Comparison of ENCODE assay signal across 8 cellular contexts in the genomic region with DNA sequence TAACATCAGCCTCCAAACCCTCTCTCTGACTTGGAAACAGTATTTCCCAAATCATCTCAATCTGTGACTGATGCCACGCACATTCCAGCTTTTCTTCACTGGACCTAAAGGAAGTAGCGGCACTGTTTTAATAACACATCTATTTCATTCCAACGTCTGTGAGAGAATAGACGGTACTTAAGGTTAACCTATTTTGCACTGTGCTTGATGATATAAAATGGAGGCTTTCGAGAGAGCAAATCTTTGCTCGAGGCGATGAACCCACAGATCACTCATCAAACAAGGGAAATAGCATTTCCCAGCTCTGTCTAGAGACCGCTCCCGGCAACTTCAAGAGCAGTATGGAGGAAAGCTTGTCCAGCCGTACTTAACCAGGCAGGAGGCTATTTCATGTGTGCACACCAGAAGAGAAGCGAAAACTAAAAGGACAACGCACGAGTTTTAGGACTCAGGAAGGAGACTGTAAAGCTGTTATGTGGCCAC. TPM values are rescaled to one million over a fixed set of nuclear protein-coding genes. Genes with fewer than 3 reads are reported as not detected.
DNase-seq lines count a peak whose midpoint lies in the region; ATAC-seq and TF ChIP-seq lines count a peak whose summit lies in the region.

No MANE protein-coding gene starts in this region.

- WGBS in thyroid gland, 2 donors = 2 to 7% methylated on average over 13 of the region's 13 CpGs

- no peaks in the 10 kb centered on the region for H3K36me3 ChIP-seq in thyroid gland

- H3K9me3 ChIP-seq in thyroid gland = no peaks in the 10 kb centered on the region

- ATAC-seq in GM21515 (IDR thresholded peaks at IDR 0.05; ENCODE audit: unreplicated experiment) = no peak

- intact Hi-C loops in thyroid gland (cut with DNase I) = no loop called here

- H3K4me1 ChIP-seq in thyroid gland = peaks cover 0 to 11% of the 10 kb centered on the region in 2 donors

- DNase-seq in SIG-M5 treated with dmso at 0.1 percent for 504 hours (lab: John Stamatoyannopoulos, UW; ENCODE audit: unreplicated experiment) (peak; percentile 37), SIG-M5 (lab: John Stamatoyannopoulos, UW) (no peak), NCI-H82 (lab: John Stamatoyannopoulos, UW) (peak; percentile 78), caudate nucleus (lab: John Stamatoyannopoulos, UW) (peak in 29 of 61 donors; percentile 3 to 66 (median 24)), medulla oblongata (ENCODE audit: extremely low spot score) (peak; percentile 75), thyroid gland (peak; percentile 39 to 40), NCI-H2171 treated with DMSO at 0.1 percent for 48 hours (lab: John Stamatoyannopoulos, UW) (no peak)

- TF ChIP-seq CTCF in thyroid gland (IDR thresholded peaks at IDR 0.05) = no peak

- H3K27me3 ChIP-seq in thyroid gland = no peaks in the 10 kb centered on the region

- peak in 1 of 2 donors; percentile 48 for TF ChIP-seq POLR2A in thyroid gland (IDR thresholded peaks at IDR 0.05)

- H3K4me3 ChIP-seq in thyroid gland (replicated peaks in 1 of 3) = peak overlapping the region; percentile 11 to 77 (median 54)

- peak overlapping the region; percentile 80 for H3K27ac ChIP-seq in caudate nucleus (ENCODE audit: low read depth, low read length)
- H3K27ac ChIP-seq in thyroid gland = peak overlapping the region; percentile 67 to 82 (median 74)

RNA-seq across cellular contexts. Expression of a gene that starts 2.9 kb away (rescaled TPM):
- 10 to 100 TPM; 59.0 to 79.0 (median 65.1) TPM for total RNA-seq in thyroid gland

Comparison
In these comparisons a context has a peak if more than half of its experiments do, and no peak if none do; other contexts are left out.
1. DNase-seq: peak in SIG-M5 treated with dmso at 0.1 percent for 504 hours (single experiment), NCI-H82 (single experiment), medulla oblongata (single experiment) and thyroid gland (2 of 2); none in SIG-M5 (single experiment) and NCI-H2171 treated with DMSO at 0.1 percent for 48 hours (single experiment).